18 cellular contexts compared by ENCODE assay signal in the genomic region with DNA sequence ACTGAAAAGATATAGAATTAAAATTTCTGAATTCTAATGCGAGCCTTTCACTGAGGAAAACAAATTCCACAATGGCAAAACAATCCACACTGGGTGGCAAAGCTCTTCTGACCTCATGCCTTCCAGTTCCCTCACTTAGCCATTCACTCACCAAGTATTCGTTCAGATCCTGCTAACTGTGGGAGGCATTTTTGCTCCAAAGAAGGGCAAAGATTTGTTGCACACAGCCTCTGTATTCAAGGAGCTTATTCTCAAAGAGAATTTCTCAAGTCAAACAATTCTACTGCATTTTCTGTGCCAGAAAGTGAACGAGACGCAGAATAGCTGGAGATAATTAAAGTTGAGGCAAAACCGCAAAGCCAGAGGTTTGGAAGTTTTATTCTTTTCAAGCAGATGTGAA.
"Had no signal": no experiment of that assay in that cellular context is flagged by ENCODE, and none has a peak within 500 bp of the region (broad histone marks: within the 10 kb centered on the region; RNA-seq: fewer than 3 reads in every experiment).

No MANE protein-coding gene starts in this region.

- H3K9ac ChIP-seq: parathyroid adenoma had no signal

- H3K4me1 Mint-ChIP-seq: naive B cell had no signal

- H3K36me3 ChIP-seq: colonic mucosa, gastroesophageal sphincter, heart right ventricle, sigmoid colon, spleen, stomach, thoracic aorta had no signal

- H3K9me3 Mint-ChIP-seq: activated T-helper 2 cell treated with anti-CD3 and anti-CD28 coated beads, Interferon-gamma antibody, Interleukin-2, Interleukin-4, amounts not matched to agents 10 μg/mL and 5 μg/mL and 100 μg/mL, durations not matched to agents 14 hours and 24 hours and 36 hours had no signal

- H3K9me3 ChIP-seq: colonic mucosa, gastroesophageal sphincter, heart right ventricle, sigmoid colon, stomach, thoracic aorta had no signal

- H3K27me3 Mint-ChIP-seq: naive B cell had no signal

- H3K4me3 Mint-ChIP-seq: naive B cell had no signal

- H2AFZ ChIP-seq: parathyroid adenoma had no signal

- H3K27ac ChIP-seq: colonic mucosa, gastroesophageal sphincter, heart right ventricle, parathyroid adenoma, sigmoid colon, spleen, stomach, thoracic aorta had no signal

- DNase-seq: activated CD4-positive, alpha-beta T cell treated with anti-CD3 and anti-CD28 coated beads, Interleukin-2, amount 50 U/mL, for 48 hours; activated naive CD4-positive, alpha-beta T cell treated with anti-CD3 and anti-CD28 coated beads, Interleukin-2, amount 50 U/mL, for 16 hours; activated T-cell treated with anti-CD3 and anti-CD28 coated beads, Interleukin-2, amount 50 U/mL, for 1 hour; central memory CD4-positive, alpha-beta T cell; colonic mucosa; effector CD4-positive, alpha-beta T cell; heart right ventricle; islet precursor cell; mammary epithelial cell; naive B cell; sigmoid colon; spleen; stomach had no signal

- H3K36me3 Mint-ChIP-seq: naive B cell had no signal

- H3K4me1 ChIP-seq: colonic mucosa, gastroesophageal sphincter, heart right ventricle, parathyroid adenoma, sigmoid colon, spleen had no signal

- H3K27me3 ChIP-seq: colonic mucosa, sigmoid colon had no signal

- H3K79me2 ChIP-seq: parathyroid adenoma had no signal

- H3K4me3 ChIP-seq: colonic mucosa, gastroesophageal sphincter, heart right ventricle, sigmoid colon, spleen, stomach, thoracic aorta had no signal

- H3K27ac Mint-ChIP-seq: activated T-helper 2 cell treated with anti-CD3 and anti-CD28 coated beads, Interferon-gamma antibody, Interleukin-2, Interleukin-4, amounts not matched to agents 10 μg/mL and 5 μg/mL and 100 μg/mL, durations not matched to agents 14 hours and 24 hours and 36 hours; naive B cell had no signal

- ATAC-seq: gastroesophageal sphincter, heart right ventricle, left lobe of liver had no signal
